Comparison of ENCODE assay signal across 17 cellular contexts in genomic region chr2:150480241-150480640, GRCh38. TPM values are rescaled to one million over a fixed set of nuclear protein-coding genes. Genes with fewer than 3 reads are reported as not detected.
DNase-seq lines count a peak whose midpoint lies in the region; ATAC-seq, FAIRE-seq and TF ChIP-seq lines count a peak whose summit lies in the region.
"Had no signal": no experiment of that assay in that cellular context is flagged by ENCODE, and none has a peak within 500 bp of the region (broad histone marks: within the 10 kb centered on the region; RNA-seq: fewer than 3 reads in every experiment).

No MANE protein-coding gene starts in this region.

- 76% methylated on average over 5 of the region's 5 CpGs for WGBS in smooth muscle cell (ENCODE audit: low lambda C conversion rate)

- peak; percentile 69 for FAIRE-seq in astrocyte (lab: Jason Lieb, UNC)
- FAIRE-seq: A204.1, GM18507 had no signal

- peak overlapping the region; percentile 80 for H3K27ac Mint-ChIP-seq in astrocyte (ENCODE audit: unreplicated experiment)
- no peak overlapping the region for H3K27ac Mint-ChIP-seq in activated CD4-positive, alpha-beta T cell treated with anti-CD3 and anti-CD28 coated beads, Interleukin-2, amount 10 ng/mL, durations not matched to agents 7 days and 5 days
- no peak overlapping the region for H3K27ac Mint-ChIP-seq in T-helper 17 cell
- H3K27ac Mint-ChIP-seq: activated CD8-positive, alpha-beta T cell treated with anti-CD3 and anti-CD28 coated beads, Interleukin-2, amount 10 ng/mL, durations not matched to agents 7 days and 5 days; activated naive CD4-positive, alpha-beta T cell treated with anti-CD3 and anti-CD28 coated beads, Interleukin-2, amount 50 U/mL, for 72 hours; stimulated activated naive CD8-positive, alpha-beta T cell treated with anti-CD3 and anti-CD28 coated beads, Interleukin-15, amount 100 ng/mL, for 72 hours had no signal

- H3K36me3 ChIP-seq in astrocyte (ENCODE audit: insufficient read depth, low read length), result peaks cover 21% of the 10 kb centered on the region
- no peaks in the 10 kb centered on the region for H3K36me3 ChIP-seq in smooth muscle cell (ENCODE audit: low read depth)

- H2AFZ ChIP-seq in astrocyte (ENCODE audit: low read depth, low read length) (no peak overlapping the region), smooth muscle cell (ENCODE audit: low read depth) (no peak overlapping the region)

- POLR2A ChIA-PET in activated CD4-positive, alpha-beta T cell treated with anti-CD3 and anti-CD28 coated beads, Interleukin-2, amount 10 ng/mL, durations not matched to agents 7 days and 5 days (lab: Charles Lee), result no interaction called here

- H3K79me2 ChIP-seq in astrocyte (ENCODE audit: insufficient read depth, low read length), result peaks cover 99% of the 10 kb centered on the region
- peaks cover 100% of the 10 kb centered on the region for H3K79me2 ChIP-seq in smooth muscle cell (ENCODE audit: low read depth)

- peak overlapping the region; percentile 75 for H3K4me2 ChIP-seq in astrocyte (ENCODE audit: low read length)
- H3K4me2 ChIP-seq in smooth muscle cell, result peak overlapping the region; percentile 75

- H3K4me1 Mint-ChIP-seq in astrocyte (ENCODE audit: low read depth, unreplicated experiment), result peaks cover 77% of the 10 kb centered on the region
- H3K4me1 Mint-ChIP-seq in activated CD4-positive, alpha-beta T cell treated with anti-CD3 and anti-CD28 coated beads, Interleukin-2, amount 10 ng/mL, durations not matched to agents 7 days and 5 days, result no peaks in the 10 kb centered on the region
- no peaks in the 10 kb centered on the region for H3K4me1 Mint-ChIP-seq in T-helper 17 cell
- H3K4me1 Mint-ChIP-seq: stimulated activated naive CD8-positive, alpha-beta T cell treated with anti-CD3 and anti-CD28 coated beads, Interleukin-15, amount 100 ng/mL, for 72 hours had no signal

- no peaks in the 10 kb centered on the region for H3K27me3 ChIP-seq in astrocyte (ENCODE audit: insufficient read depth, low read length)
- H3K27me3 ChIP-seq in smooth muscle cell (ENCODE audit: low read depth), result no peaks in the 10 kb centered on the region

- peaks cover 30% of the 10 kb centered on the region for H3F3A ChIP-seq in smooth muscle cell (ENCODE audit: low read depth)

- H3K9me3 ChIP-seq in astrocyte (ENCODE audit: insufficient read depth, low read depth, low read length) (no peaks in the 10 kb centered on the region), smooth muscle cell (replicated peaks; ENCODE audit: low read depth) (no peaks in the 10 kb centered on the region), T-helper 17 cell (ENCODE audit: control insufficient read depth, low read length, poor library complexity, severe bottlenecking) (no peaks in the 10 kb centered on the region)

- H3K4me3 ChIP-seq in astrocyte (ENCODE audit: insufficient read depth, low read depth, low read length), result peak overlapping the region; percentile 9
- peak overlapping the region; percentile 95 to 98 for H3K4me3 ChIP-seq in foreskin fibroblast (ENCODE audit: low read depth in 1 of 2, low read length in 2 of 2)
- peak overlapping the region; percentile 22 for H3K4me3 ChIP-seq in smooth muscle cell

- no peaks in the 10 kb centered on the region for H3K9me3 Mint-ChIP-seq in astrocyte (ENCODE audit: unreplicated experiment)
- H3K9me3 Mint-ChIP-seq in activated CD4-positive, alpha-beta T cell treated with anti-CD3 and anti-CD28 coated beads, Interleukin-2, amount 10 ng/mL, durations not matched to agents 7 days and 5 days, result no peaks in the 10 kb centered on the region
- H3K9me3 Mint-ChIP-seq: activated naive CD4-positive, alpha-beta T cell treated with anti-CD3 and anti-CD28 coated beads, Interleukin-2, amount 50 U/mL, for 72 hours; stimulated activated naive CD8-positive, alpha-beta T cell treated with anti-CD3 and anti-CD28 coated beads, Interleukin-15, amount 100 ng/mL, for 72 hours had no signal

- DNase-seq in NCI-H446 treated with DMSO at 0.1 percent for 48 hours (lab: John Stamatoyannopoulos, UW) (peak; percentile 7), NCI-H446 (lab: John Stamatoyannopoulos, UW) (no peak), astrocyte (ENCODE audit: low read depth) (peak; percentile 85), foreskin fibroblast (peak in 1 of 2 donors; percentile 68), smooth muscle cell (lab: John Stamatoyannopoulos, UW; ENCODE audit: unreplicated experiment) (no peak), T-helper 17 cell (no peak), NCI-H69 (lab: John Stamatoyannopoulos, UW) (no peak)
- no peak for DNase-seq in activated CD4-positive, alpha-beta T cell treated with anti-CD3 and anti-CD28 coated beads, Interleukin-2, amount 10 ng/mL, durations not matched to agents 7 days and 5 days
- DNase-seq: activated CD8-positive, alpha-beta T cell treated with anti-CD3 and anti-CD28 coated beads, Interleukin-2, amount 10 ng/mL, durations not matched to agents 7 days and 5 days; DND-41; NCI-H774; stimulated activated CD4-positive, alpha-beta T cell treated with anti-CD3 and anti-CD28 coated beads, Interleukin-4, amount 100 ng/mL, for 1 hour; stimulated activated naive CD8-positive, alpha-beta T cell treated with anti-CD3 and anti-CD28 coated beads, Interleukin-15, amount 100 ng/mL, for 72 hours; T-helper 1 cell had no signal

- TF ChIP-seq CTCF in astrocyte (IDR thresholded peaks at IDR 0.05; ENCODE audit: insufficient read depth, low read depth, low read length) (no peak), foreskin fibroblast (IDR thresholded peaks at IDR 0.05; ENCODE audit: low read depth, low read length) (no peak), smooth muscle cell (IDR thresholded peaks at IDR 0.05; ENCODE audit: borderline replicate concordance, insufficient read depth, poor library complexity, severe bottlenecking) (no peak)

- CTCF ChIA-PET in activated CD4-positive, alpha-beta T cell treated with anti-CD3 and anti-CD28 coated beads, Interleukin-2, amount 10 ng/mL, durations not matched to agents 7 days and 5 days (lab: Charles Lee), result no interaction called here

- H3K36me3 Mint-ChIP-seq in astrocyte (ENCODE audit: low read depth, unreplicated experiment) (peaks cover 7% of the 10 kb centered on the region), T-helper 17 cell (ENCODE audit: low read depth) (no peaks in the 10 kb centered on the region)
- H3K36me3 Mint-ChIP-seq in activated CD4-positive, alpha-beta T cell treated with anti-CD3 and anti-CD28 coated beads, Interleukin-2, amount 10 ng/mL, durations not matched to agents 7 days and 5 days (ENCODE audit: low read depth), result no peaks in the 10 kb centered on the region
- H3K36me3 Mint-ChIP-seq: activated naive CD4-positive, alpha-beta T cell treated with anti-CD3 and anti-CD28 coated beads, Interleukin-2, amount 50 U/mL, for 72 hours had no signal

- H3K27me3 Mint-ChIP-seq in astrocyte (ENCODE audit: low read depth, unreplicated experiment) (no peaks in the 10 kb centered on the region), T-helper 17 cell (peaks cover 24% of the 10 kb centered on the region)
- peaks cover 22% of the 10 kb centered on the region for H3K27me3 Mint-ChIP-seq in activated CD4-positive, alpha-beta T cell treated with anti-CD3 and anti-CD28 coated beads, Interleukin-2, amount 10 ng/mL, durations not matched to agents 7 days and 5 days

- H3K9ac ChIP-seq in astrocyte (ENCODE audit: low read length) (peak overlapping the region; percentile 71), smooth muscle cell (ENCODE audit: low read depth) (peak overlapping the region; percentile 67)

- ATAC-seq in T-helper 17 cell, result no peak
- ATAC-seq: activated CD8-positive, alpha-beta T cell treated with anti-CD3 and anti-CD28 coated beads, Interleukin-2, amount 10 ng/mL, durations not matched to agents 7 days and 5 days; activated naive CD4-positive, alpha-beta T cell treated with anti-CD3 and anti-CD28 coated beads, Interleukin-2, amount 50 U/mL, for 72 hours; stimulated activated naive CD8-positive, alpha-beta T cell treated with anti-CD3 and anti-CD28 coated beads, Interleukin-15, amount 100 ng/mL, for 72 hours had no signal

- peak overlapping the region; percentile 79 for H3K27ac ChIP-seq in astrocyte (ENCODE audit: low read depth, low read length)
- peak overlapping the region; percentile 94 for H3K27ac ChIP-seq in smooth muscle cell (ENCODE audit: low read depth)

- H3K4me3 Mint-ChIP-seq in astrocyte (ENCODE audit: unreplicated experiment), result peak overlapping the region; percentile 51
- no peak overlapping the region for H3K4me3 Mint-ChIP-seq in activated CD4-positive, alpha-beta T cell treated with anti-CD3 and anti-CD28 coated beads, Interleukin-2, amount 10 ng/mL, durations not matched to agents 7 days and 5 days
- H3K4me3 Mint-ChIP-seq in T-helper 17 cell, result no peak overlapping the region
- H3K4me3 Mint-ChIP-seq: activated CD8-positive, alpha-beta T cell treated with anti-CD3 and anti-CD28 coated beads, Interleukin-2, amount 10 ng/mL, durations not matched to agents 7 days and 5 days; stimulated activated naive CD8-positive, alpha-beta T cell treated with anti-CD3 and anti-CD28 coated beads, Interleukin-15, amount 100 ng/mL, for 72 hours had no signal

- H3K4me1 ChIP-seq in astrocyte (ENCODE audit: insufficient read depth, low read length) (peaks cover 85% of the 10 kb centered on the region), smooth muscle cell (ENCODE audit: low read depth) (peaks cover 57% of the 10 kb centered on the region)

- peaks cover 77% of the 10 kb centered on the region for H4K20me1 ChIP-seq in astrocyte (ENCODE audit: insufficient read depth, low read length)
- peaks cover 98% of the 10 kb centered on the region for H4K20me1 ChIP-seq in smooth muscle cell (ENCODE audit: low read depth)

RNA-seq across cellular contexts. Expression of gene RND3, which starts 7.2 kb away (rescaled TPM):
- total RNA-seq in astrocyte (92.0 and 117 TPM in 2 replicates), smooth muscle cell (256 and 320 TPM in 2 replicates), T-helper 17 cell (not detected)
- 125 and 163 TPM in 2 replicates for polyA plus RNA-seq in smooth muscle cell
- not detected for total RNA-seq in activated CD4-positive, alpha-beta T cell treated with anti-CD3 and anti-CD28 coated beads, Interleukin-2, amount 10 ng/mL, durations not matched to agents 7 days and 5 days
- total RNA-seq: activated CD8-positive, alpha-beta T cell treated with anti-CD3 and anti-CD28 coated beads, Interleukin-2, amount 10 ng/mL, durations not matched to agents 7 days and 5 days; activated naive CD4-positive, alpha-beta T cell treated with anti-CD3 and anti-CD28 coated beads, Interleukin-2, amount 50 U/mL, for 72 hours had no signal

Comparison
In these comparisons a context has a peak if more than half of its experiments do, and no peak if none do; other contexts are left out.
1. DNase-seq: peak in NCI-H446 treated with DMSO at 0.1 percent for 48 hours (single experiment) and astrocyte (single experiment); none in NCI-H446 (0 of 2), smooth muscle cell (single experiment), activated CD4-positive, alpha-beta T cell treated with anti-CD3 and anti-CD28 coated beads, Interleukin-2, amount 10 ng/mL, durations not matched to agents 7 days and 5 days (single experiment), T-helper 17 cell (0 of 3) and NCI-H69 (single experiment).
2. H3K4me3 ChIP-seq: peak in every context shown above with its lines; median percentile 96 in foreskin fibroblast; 22 in smooth muscle cell; 9 in astrocyte.
3. RNA of gene RND3, which starts 7.2 kb away (total RNA-seq): 256 to 320 TPM in smooth muscle cell and 92.0 to 117 TPM in astrocyte; not detected in activated CD4-positive, alpha-beta T cell treated with anti-CD3 and anti-CD28 coated beads, Interleukin-2, amount 10 ng/mL, durations not matched to agents 7 days and 5 days and not detected in T-helper 17 cell; every median in the first group is over 10 times any median in the second.